In the genomic region with DNA sequence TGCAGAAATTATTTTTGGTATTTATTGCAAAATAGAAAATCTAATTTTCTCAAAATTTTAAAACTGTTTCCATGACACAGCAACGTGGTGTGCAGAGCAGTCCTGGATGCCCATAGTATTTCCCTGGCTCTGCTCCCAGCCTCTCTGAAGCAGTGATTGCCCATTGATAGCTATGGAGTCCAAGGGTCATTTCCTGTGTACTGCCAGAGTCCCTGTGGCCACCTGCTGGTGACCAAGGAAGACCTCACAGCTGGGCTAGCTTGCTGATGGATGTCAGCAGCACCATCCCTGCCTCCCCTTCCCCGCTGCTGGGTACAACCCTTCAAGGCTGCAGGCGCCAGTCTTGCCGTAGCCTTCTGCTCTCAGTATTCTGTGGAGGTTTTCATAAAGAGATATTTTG, we compare ENCODE assay signal across 15 cellular contexts.
DNase-seq lines count a peak whose midpoint lies in the region; ATAC-seq and TF ChIP-seq lines count a peak whose summit lies in the region.
"Had no signal": no experiment of that assay in that cellular context is flagged by ENCODE, and none has a peak within 500 bp of the region (broad histone marks: within the 10 kb centered on the region; RNA-seq: fewer than 3 reads in every experiment).

No MANE protein-coding gene starts in this region.

- H3K36me3 Mint-ChIP-seq in chondrocyte (ENCODE audit: low read depth) (peaks cover 1% of the 10 kb centered on the region), neural crest cell (ENCODE audit: low read depth) (peaks cover 2% of the 10 kb centered on the region)
- no peaks in the 10 kb centered on the region for H3K36me3 Mint-ChIP-seq in activated naive CD4-positive, alpha-beta T cell treated with anti-CD3 and anti-CD28 coated beads, Interleukin-2, amount 50 U/mL, for 72 hours
- no peaks in the 10 kb centered on the region for H3K36me3 Mint-ChIP-seq in activated CD4-positive, alpha-beta memory T cell treated with anti-CD3 and anti-CD28 coated beads, Interleukin-2, amount 10 ng/mL, durations not matched to agents 7 days and 5 days (ENCODE audit: low read depth)
- H3K36me3 Mint-ChIP-seq: CD14-positive monocyte had no signal

- DNase-seq in DMS53 treated with DMSO at 0.1 percent for 48 hours (lab: John Stamatoyannopoulos, UW; ENCODE audit: unreplicated experiment): peak; percentile 84
- DNase-seq in NCI-H1092 (lab: John Stamatoyannopoulos, UW): peak; percentile 19
- no peak for DNase-seq in chondrocyte (ENCODE audit: low spot score)
- DNase-seq in neural crest cell (ENCODE audit: low read depth, low spot score): no peak
- DNase-seq in HUDEP-2 (lab: John Stamatoyannopoulos, UW; ENCODE audit: unreplicated experiment in 76 of 76): no peak
- no peak for DNase-seq in activated naive CD4-positive, alpha-beta T cell treated with anti-CD3 and anti-CD28 coated beads, Interleukin-2, amount 50 U/mL, for 72 hours (ENCODE audit: low spot score in 2 of 2)
- no peak for DNase-seq in activated CD4-positive, alpha-beta memory T cell treated with anti-CD3 and anti-CD28 coated beads, Interleukin-2, amount 10 ng/mL, durations not matched to agents 7 days and 5 days
- DNase-seq: activated CD8-positive, alpha-beta T cell treated with anti-CD3 and anti-CD28 coated beads for 36 hours; activated naive CD4-positive, alpha-beta T cell treated with anti-CD3 and anti-CD28 coated beads, Interleukin-2, amount 50 U/mL, for 16 hours; cerebellar nuclear complex; Karpas-422; NCI-H510A treated with DMSO at 0.1 percent for 48 hours had no signal

- CTCF ChIA-PET in activated CD4-positive, alpha-beta memory T cell treated with anti-CD3 and anti-CD28 coated beads, Interleukin-2, amount 10 ng/mL, durations not matched to agents 7 days and 5 days (lab: Charles Lee): no interaction called here

- POLR2A ChIA-PET in activated CD4-positive, alpha-beta memory T cell treated with anti-CD3 and anti-CD28 coated beads, Interleukin-2, amount 10 ng/mL, durations not matched to agents 7 days and 5 days (lab: Charles Lee): no interaction called here

- H3K27ac Mint-ChIP-seq in chondrocyte (ENCODE audit: unreplicated experiment) (no peak overlapping the region), neural crest cell (ENCODE audit: unreplicated experiment) (no peak overlapping the region)
- H3K27ac Mint-ChIP-seq in activated naive CD4-positive, alpha-beta T cell treated with anti-CD3 and anti-CD28 coated beads, Interleukin-2, amount 50 U/mL, for 72 hours: no peak overlapping the region
- H3K27ac Mint-ChIP-seq in activated CD4-positive, alpha-beta memory T cell treated with anti-CD3 and anti-CD28 coated beads, Interleukin-2, amount 10 ng/mL, durations not matched to agents 7 days and 5 days: no peak overlapping the region
- H3K27ac Mint-ChIP-seq: activated CD8-positive, alpha-beta T cell treated with anti-CD3 and anti-CD28 coated beads for 36 hours; CD14-positive monocyte; T-helper 1 cell treated with Interleukin-12 subunit alpha and Interleukin-12 subunit beta and Interleukin-4 antibody, amounts not matched to agents 30 μg/mL and 1 μg/mL, for 36 hours had no signal

- TF ChIP-seq CTCF in chondrocyte (IDR thresholded peaks at IDR 0.05): peak; percentile 57
- TF ChIP-seq CTCF in neural crest cell (conservative IDR thresholded peaks at IDR 0.05): peak; percentile 45

- no peak overlapping the region for H3K4me3 Mint-ChIP-seq in chondrocyte (ENCODE audit: unreplicated experiment)
- H3K4me3 Mint-ChIP-seq in neural crest cell: no peak overlapping the region
- no peak overlapping the region for H3K4me3 Mint-ChIP-seq in activated CD4-positive, alpha-beta memory T cell treated with anti-CD3 and anti-CD28 coated beads, Interleukin-2, amount 10 ng/mL, durations not matched to agents 7 days and 5 days
- H3K4me3 Mint-ChIP-seq: activated CD8-positive, alpha-beta T cell treated with anti-CD3 and anti-CD28 coated beads for 36 hours; CD14-positive monocyte; T-helper 1 cell treated with Interleukin-12 subunit alpha and Interleukin-12 subunit beta and Interleukin-4 antibody, amounts not matched to agents 30 μg/mL and 1 μg/mL, for 36 hours had no signal

- H3K27me3 Mint-ChIP-seq in chondrocyte (ENCODE audit: low read depth) (no peaks in the 10 kb centered on the region), neural crest cell (ENCODE audit: low read depth) (no peaks in the 10 kb centered on the region)
- peaks cover 8% of the 10 kb centered on the region for H3K27me3 Mint-ChIP-seq in activated CD4-positive, alpha-beta memory T cell treated with anti-CD3 and anti-CD28 coated beads, Interleukin-2, amount 10 ng/mL, durations not matched to agents 7 days and 5 days

- H3K9me3 Mint-ChIP-seq in chondrocyte (ENCODE audit: low read depth) (peaks cover 5% of the 10 kb centered on the region), neural crest cell (peaks cover 7% of the 10 kb centered on the region)
- H3K9me3 Mint-ChIP-seq in activated naive CD4-positive, alpha-beta T cell treated with anti-CD3 and anti-CD28 coated beads, Interleukin-2, amount 50 U/mL, for 72 hours: peaks cover 0 to 3% of the 10 kb centered on the region in 2 donors
- H3K9me3 Mint-ChIP-seq in activated CD4-positive, alpha-beta memory T cell treated with anti-CD3 and anti-CD28 coated beads, Interleukin-2, amount 10 ng/mL, durations not matched to agents 7 days and 5 days: no peaks in the 10 kb centered on the region
- H3K9me3 Mint-ChIP-seq: activated CD8-positive, alpha-beta T cell treated with anti-CD3 and anti-CD28 coated beads for 36 hours; T-helper 1 cell treated with Interleukin-12 subunit alpha and Interleukin-12 subunit beta and Interleukin-4 antibody, amounts not matched to agents 30 μg/mL and 1 μg/mL, for 36 hours had no signal

- H3K4me1 Mint-ChIP-seq in chondrocyte (ENCODE audit: low read depth): peaks cover 20% of the 10 kb centered on the region
- peaks cover 3% of the 10 kb centered on the region for H3K4me1 Mint-ChIP-seq in neural crest cell
- no peaks in the 10 kb centered on the region for H3K4me1 Mint-ChIP-seq in activated CD4-positive, alpha-beta memory T cell treated with anti-CD3 and anti-CD28 coated beads, Interleukin-2, amount 10 ng/mL, durations not matched to agents 7 days and 5 days
- H3K4me1 Mint-ChIP-seq: CD14-positive monocyte had no signal

- no peak for ATAC-seq in GM19395 (IDR thresholded peaks at IDR 0.05; ENCODE audit: unreplicated experiment)
- no peak for ATAC-seq in activated naive CD4-positive, alpha-beta T cell treated with anti-CD3 and anti-CD28 coated beads, Interleukin-2, amount 50 U/mL, for 72 hours
- ATAC-seq: activated CD8-positive, alpha-beta T cell treated with anti-CD3 and anti-CD28 coated beads for 36 hours had no signal

Comparison
In these comparisons a context has a peak if more than half of its experiments do, and no peak if none do; other contexts are left out.
1. DNase-seq: peak in DMS53 treated with DMSO at 0.1 percent for 48 hours (single experiment) and NCI-H1092 (single experiment); none in chondrocyte (single experiment), neural crest cell (single experiment), HUDEP-2 (0 of 76), activated naive CD4-positive, alpha-beta T cell treated with anti-CD3 and anti-CD28 coated beads, Interleukin-2, amount 50 U/mL, for 72 hours (0 of 2) and activated CD4-positive, alpha-beta memory T cell treated with anti-CD3 and anti-CD28 coated beads, Interleukin-2, amount 10 ng/mL, durations not matched to agents 7 days and 5 days (single experiment).